8 cellular contexts compared by ENCODE assay signal in genomic region chr12:98504368-98504617, GRCh38. TPM values are rescaled to one million over a fixed set of nuclear protein-coding genes. Genes with fewer than 3 reads are reported as not detected.
DNase-seq lines count a peak whose midpoint lies in the region; ATAC-seq, FAIRE-seq and TF ChIP-seq lines count a peak whose summit lies in the region.

No MANE protein-coding gene starts in this region.

- DNase-seq in activated CD4-positive, alpha-beta T cell treated with anti-CD3 and anti-CD28 coated beads, Interleukin-2, amount 10 ng/mL, durations not matched to agents 7 days and 5 days: no peak
- DNase-seq in activated CD4-positive, alpha-beta T cell treated with anti-CD3 and anti-CD28 coated beads, Interleukin-2, amount 50 U/mL, for 48 hours: no peak
- no peak for DNase-seq in mammary epithelial cell
- DNase-seq in natural killer cell treated with Interleukin-12 subunit alpha and Interleukin-12 subunit beta and Interleukin-15 and Interleukin-18, amount 100 ng/mL, for 72 hours (ENCODE audit: low spot score): no peak
- DNase-seq in D341Med (ENCODE audit: low spot score): no peak
- no peak for DNase-seq in HTR-8/SVneo (ENCODE audit: insufficient read length, low spot score)

- no peak overlapping the region for H3K9ac ChIP-seq in mammary epithelial cell (ENCODE audit: insufficient read depth, low read length)

- ATAC-seq in HG03571 (IDR thresholded peaks at IDR 0.05; ENCODE audit: unreplicated experiment) (peak; percentile 10), GM18907 (IDR thresholded peaks at IDR 0.05; ENCODE audit: unreplicated experiment) (no peak)
- ATAC-seq in natural killer cell treated with Interleukin-12 subunit alpha and Interleukin-12 subunit beta and Interleukin-15 and Interleukin-18, amount 100 ng/mL, for 72 hours: peak in 1 of 2 donors; percentile 2

- peak overlapping the region; percentile 99 for H3K27ac Mint-ChIP-seq in activated CD4-positive, alpha-beta T cell treated with anti-CD3 and anti-CD28 coated beads, Interleukin-2, amount 10 ng/mL, durations not matched to agents 7 days and 5 days
- H3K27ac Mint-ChIP-seq in natural killer cell treated with Interleukin-12 subunit alpha and Interleukin-12 subunit beta and Interleukin-15 and Interleukin-18, amount 100 ng/mL, for 72 hours: peak overlapping the region; percentile 100

- H3K4me1 ChIP-seq in mammary epithelial cell (ENCODE audit: insufficient read depth, low read length): no peaks in the 10 kb centered on the region

- no peaks in the 10 kb centered on the region for H3K79me2 ChIP-seq in mammary epithelial cell (ENCODE audit: insufficient read depth, low read length)

- no TSS peak for BruUV-seq in mammary epithelial cell (replicated peaks; lab: Mats Ljungman, UMichigan)

- H3K27ac ChIP-seq in mammary epithelial cell (ENCODE audit: insufficient read depth, low read depth, low read length): no peak overlapping the region

- POLR2A ChIA-PET in activated CD4-positive, alpha-beta T cell treated with anti-CD3 and anti-CD28 coated beads, Interleukin-2, amount 10 ng/mL, durations not matched to agents 7 days and 5 days (lab: Charles Lee): interaction anchor here (3.5 kb wide), 1 partner anchor 11 kb away, joined by 19 read pairs; the partner anchor contains the start of gene TMPO

- H3K4me1 Mint-ChIP-seq in activated CD4-positive, alpha-beta T cell treated with anti-CD3 and anti-CD28 coated beads, Interleukin-2, amount 10 ng/mL, durations not matched to agents 7 days and 5 days: peaks cover 33% of the 10 kb centered on the region
- H3K4me1 Mint-ChIP-seq in natural killer cell treated with Interleukin-12 subunit alpha and Interleukin-12 subunit beta and Interleukin-15 and Interleukin-18, amount 100 ng/mL, for 72 hours (ENCODE audit: low read depth in 2 of 2): peaks cover 24 to 25% of the 10 kb centered on the region in 2 donors

- peak overlapping the region; percentile 78 for H3K4me2 ChIP-seq in mammary epithelial cell (ENCODE audit: insufficient read depth, low read depth, low read length)

- peaks cover 7% of the 10 kb centered on the region for H3K27me3 Mint-ChIP-seq in activated CD4-positive, alpha-beta T cell treated with anti-CD3 and anti-CD28 coated beads, Interleukin-2, amount 10 ng/mL, durations not matched to agents 7 days and 5 days
- H3K27me3 Mint-ChIP-seq in natural killer cell treated with Interleukin-12 subunit alpha and Interleukin-12 subunit beta and Interleukin-15 and Interleukin-18, amount 100 ng/mL, for 72 hours: no peaks in the 10 kb centered on the region

- H3K4me3 ChIP-seq in mammary epithelial cell (replicated peaks in 1 of 3; ENCODE audit: insufficient read depth in 1 of 3, low read depth in 2 of 3, low read length in 3 of 3): peak overlapping the region; percentile 64 to 71 (median 66)

- FAIRE-seq in HTR-8/SVneo (lab: Jason Lieb, UNC): no peak

- no peaks in the 10 kb centered on the region for H4K20me1 ChIP-seq in mammary epithelial cell (ENCODE audit: insufficient read depth, low read length)

- 39% methylated on average over 3 of the region's 3 CpGs for WGBS in mammary epithelial cell (ENCODE audit: low coverage, missing lambda C conversion rate)

- peak overlapping the region; percentile 94 for H3K4me3 Mint-ChIP-seq in activated CD4-positive, alpha-beta T cell treated with anti-CD3 and anti-CD28 coated beads, Interleukin-2, amount 10 ng/mL, durations not matched to agents 7 days and 5 days
- H3K4me3 Mint-ChIP-seq in natural killer cell treated with Interleukin-12 subunit alpha and Interleukin-12 subunit beta and Interleukin-15 and Interleukin-18, amount 100 ng/mL, for 72 hours: peak overlapping the region; percentile 98

- in situ Hi-C loops in mammary epithelial cell (cut with MboI; ENCODE audit: low sequenced_read_pairs in 2 of 2): loop anchor here in 1 of 2 donors (10.0 kb wide), 1 partner anchor 141 kb away; the partner anchor contains the start of genes APAF1 and IKBIP

- no peaks in the 10 kb centered on the region for H3K36me3 ChIP-seq in mammary epithelial cell (ENCODE audit: insufficient read depth, low read length)

- peak overlapping the region; percentile 93 for H2AFZ ChIP-seq in mammary epithelial cell (ENCODE audit: low read depth, low read length)

- H3K9me3 Mint-ChIP-seq in activated CD4-positive, alpha-beta T cell treated with anti-CD3 and anti-CD28 coated beads, Interleukin-2, amount 10 ng/mL, durations not matched to agents 7 days and 5 days: no peaks in the 10 kb centered on the region
- no peaks in the 10 kb centered on the region for H3K9me3 Mint-ChIP-seq in natural killer cell treated with Interleukin-12 subunit alpha and Interleukin-12 subunit beta and Interleukin-15 and Interleukin-18, amount 100 ng/mL, for 72 hours

- no peak for TF ChIP-seq CTCF in mammary epithelial cell (conservative IDR thresholded peaks at IDR 0.05 in 1 of 2, IDR thresholded peaks at IDR 0.05 in 1 of 2; ENCODE audit: extremely low read depth in 1 of 2, insufficient read depth in 1 of 2, low read depth in 1 of 2, low read length in 2 of 2)

- dilution Hi-C loops in mammary epithelial cell (cut with HindIII; ENCODE audit: low sequenced_read_pairs): no loop called here

- H3K27me3 ChIP-seq in mammary epithelial cell (ENCODE audit: insufficient read depth, low read length): no peaks in the 10 kb centered on the region

- H3K9me3 ChIP-seq in mammary epithelial cell (replicated peaks; ENCODE audit: insufficient read depth, low read length): no peaks in the 10 kb centered on the region

- intact Hi-C loops in mammary epithelial cell (cut with micrococcal nuclease): no loop called here

- peaks cover 6% of the 10 kb centered on the region for H3K36me3 Mint-ChIP-seq in activated CD4-positive, alpha-beta T cell treated with anti-CD3 and anti-CD28 coated beads, Interleukin-2, amount 10 ng/mL, durations not matched to agents 7 days and 5 days (ENCODE audit: low read depth)
- peaks cover 9% of the 10 kb centered on the region for H3K36me3 Mint-ChIP-seq in natural killer cell treated with Interleukin-12 subunit alpha and Interleukin-12 subunit beta and Interleukin-15 and Interleukin-18, amount 100 ng/mL, for 72 hours

- CTCF ChIA-PET in activated CD4-positive, alpha-beta T cell treated with anti-CD3 and anti-CD28 coated beads, Interleukin-2, amount 10 ng/mL, durations not matched to agents 7 days and 5 days (lab: Charles Lee): interaction anchor here (0.6 to 1.4 kb wide), 2 partner anchors 10 to 15 kb away, joined by 3 to 7 read pairs; no protein-coding TSS in a partner anchor
- CTCF ChIA-PET in mammary epithelial cell (lab: Charles Lee; ENCODE audit: low non-redundant PET): no interaction called here

RNA-seq across cellular contexts. Expression of gene TMPO, which starts 11.1 kb away (rescaled TPM):
- total RNA-seq in activated CD4-positive, alpha-beta T cell treated with anti-CD3 and anti-CD28 coated beads, Interleukin-2, amount 10 ng/mL, durations not matched to agents 7 days and 5 days: 100 to 1,000 TPM; 397 to 419 TPM
- 10 to 100 TPM; 26.0 to 74.2 TPM for total RNA-seq in mammary epithelial cell
- polyA plus RNA-seq in mammary epithelial cell: 41.4 TPM
- polyA minus RNA-seq in mammary epithelial cell: 56.6 TPM
- 100 to 1,000 TPM; 147 to 219 TPM for total RNA-seq in natural killer cell treated with Interleukin-12 subunit alpha and Interleukin-12 subunit beta and Interleukin-15 and Interleukin-18, amount 100 ng/mL, for 72 hours
